In genomic region chr6:133977983-133978895, GRCh38 we compare ENCODE assay signal across 9 cellular contexts. TPM values are rescaled to one million over a fixed set of nuclear protein-coding genes. Genes with fewer than 3 reads are reported as not detected.
A peak's percentile ranks its signal among the peaks of the same experiment; 100 is the strongest.
DNase-seq lines count a peak whose midpoint lies in the region; ATAC-seq, FAIRE-seq and TF ChIP-seq lines count a peak whose summit lies in the region.
"Had no signal": no experiment of that assay in that cellular context is flagged by ENCODE, and none has a peak within 500 bp of the region (broad histone marks: within the 10 kb centered on the region; RNA-seq: fewer than 3 reads in every experiment).

No MANE protein-coding gene starts in this region.

- H3K4me1 ChIP-seq in adipocyte (ENCODE audit: control insufficient read depth, insufficient read depth, low read length) (peaks cover 14% of the 10 kb centered on the region), keratinocyte (ENCODE audit: control insufficient read depth, extremely low read depth, insufficient read depth, low read length) (peaks cover 21% of the 10 kb centered on the region)

- H3K9ac ChIP-seq in adipocyte (ENCODE audit: low read length) (no peak overlapping the region), keratinocyte (ENCODE audit: control insufficient read depth, extremely low read depth, insufficient read depth, low read length) (no peak overlapping the region)

- no peaks in the 10 kb centered on the region for H3K9me1 ChIP-seq in keratinocyte (ENCODE audit: control insufficient read depth, extremely low read depth, insufficient read depth, low read length)

- no peak overlapping the region for H2AFZ ChIP-seq in keratinocyte (ENCODE audit: control insufficient read depth, low read length)

- no peaks in the 10 kb centered on the region for H3K9me3 Mint-ChIP-seq in stimulated activated memory B cell treated with anti-CD40 and anti-IgM and Interleukin-4, amounts not matched to agents 10 μg/mL and 1 μg/mL and 100 μg/mL, for 72 hours

- no peak overlapping the region for H3K4me3 ChIP-seq in adipocyte (ENCODE audit: low read length)
- H3K4me3 ChIP-seq in keratinocyte (ENCODE audit: control insufficient read depth in 2 of 3, extremely low read depth in 1 of 3, insufficient read depth in 2 of 3, low read depth in 1 of 3, low read length in 3 of 3), result no peak overlapping the region

- no peak for TF ChIP-seq CTCF in keratinocyte (optimal IDR thresholded peaks at IDR 0.05 in 1 of 3, IDR thresholded peaks at IDR 0.05 in 1 of 3, conservative IDR thresholded peaks at IDR 0.05 in 1 of 3; ENCODE audit: extremely low read depth in 1 of 3, insufficient read depth in 2 of 3, low read length in 3 of 3)

- H3K36me3 ChIP-seq in adipocyte (ENCODE audit: control insufficient read depth, insufficient read depth, low read length, severe bottlenecking), result peaks cover 17% of the 10 kb centered on the region
- peaks cover 6 to 12% of the 10 kb centered on the region in 2 experiments for H3K36me3 ChIP-seq in keratinocyte (ENCODE audit: control insufficient read depth in 2 of 2, extremely low read depth in 1 of 2, insufficient read depth in 2 of 2, low read length in 2 of 2)

- TF ChIP-seq POLR2A in GM12891 (IDR thresholded peaks at IDR 0.05; ENCODE audit: low read depth, low read length), result no peak

- H3K4me3 Mint-ChIP-seq in stimulated activated memory B cell treated with anti-CD40 and anti-IgM and Interleukin-4, amounts not matched to agents 10 μg/mL and 1 μg/mL and 100 μg/mL, for 72 hours, result no peak overlapping the region

- peaks cover 35% of the 10 kb centered on the region for H3K79me2 ChIP-seq in keratinocyte (ENCODE audit: control insufficient read depth, insufficient read depth, low read length)

- FAIRE-seq in keratinocyte (lab: Jason Lieb, UNC), result peak; percentile 59
- FAIRE-seq in GM12891 (lab: Jason Lieb, UNC), result no peak

- peaks cover 23% of the 10 kb centered on the region for H3K4me1 Mint-ChIP-seq in stimulated activated memory B cell treated with anti-CD40 and anti-IgM and Interleukin-4, amounts not matched to agents 10 μg/mL and 1 μg/mL and 100 μg/mL, for 72 hours

- no peak overlapping the region for H3K27ac Mint-ChIP-seq in stimulated activated memory B cell treated with anti-CD40 and anti-IgM and Interleukin-4, amounts not matched to agents 10 μg/mL and 1 μg/mL and 100 μg/mL, for 72 hours

- H4K20me1 ChIP-seq in keratinocyte (ENCODE audit: control insufficient read depth, extremely low read depth, insufficient read depth, low read length), result peaks cover 3% of the 10 kb centered on the region

- H3K27me3 ChIP-seq in adipocyte (replicated peaks; ENCODE audit: control insufficient read depth, insufficient read depth, low read length) (no peaks in the 10 kb centered on the region), keratinocyte (ENCODE audit: control insufficient read depth, extremely low read depth, insufficient read depth, low read length) (no peaks in the 10 kb centered on the region)

- DNase-seq in DMS 273 (lab: John Stamatoyannopoulos, UW; ENCODE audit: unreplicated experiment) (peak; percentile 93), adipocyte (ENCODE audit: low read depth) (peak; percentile 50), keratinocyte (ENCODE audit: low read depth, low spot score) (no peak), HuH-7 (ENCODE audit: low spot score) (no peak), cortex of kidney (lab: John Stamatoyannopoulos, UW) (no peak), GM12891 (ENCODE audit: insufficient read length, low spot score) (no peak)
- DNase-seq: NCI-H2107 had no signal

- H3K9me3 ChIP-seq in adipocyte (ENCODE audit: control insufficient read depth, low read length) (no peaks in the 10 kb centered on the region), keratinocyte (ENCODE audit: control insufficient read depth, low read depth, low read length) (no peaks in the 10 kb centered on the region)

- H3K4me2 ChIP-seq in keratinocyte (ENCODE audit: control insufficient read depth, extremely low read depth, insufficient read depth, low read depth, low read length), result peak overlapping the region; percentile 5

- H3K36me3 Mint-ChIP-seq in stimulated activated memory B cell treated with anti-CD40 and anti-IgM and Interleukin-4, amounts not matched to agents 10 μg/mL and 1 μg/mL and 100 μg/mL, for 72 hours, result peaks cover 25% of the 10 kb centered on the region

- no peaks in the 10 kb centered on the region for H3K27me3 Mint-ChIP-seq in stimulated activated memory B cell treated with anti-CD40 and anti-IgM and Interleukin-4, amounts not matched to agents 10 μg/mL and 1 μg/mL and 100 μg/mL, for 72 hours

- H3K27ac ChIP-seq in keratinocyte (ENCODE audit: control insufficient read depth, insufficient read depth, low read length), result no peak overlapping the region

- dilution Hi-C loops in keratinocyte (cut with MboI; ENCODE audit: extremely low pct_ligation_motif_present, low sequenced_read_pairs), result no loop called here

- peak; percentile 62 for ATAC-seq in HG02678 (IDR thresholded peaks at IDR 0.05; ENCODE audit: unreplicated experiment)
- ATAC-seq in stimulated activated memory B cell treated with anti-CD40 and anti-IgM and Interleukin-4, amounts not matched to agents 10 μg/mL and 1 μg/mL and 100 μg/mL, for 72 hours, result no peak

TF ChIP-seq in GM12891, 5 proteins besides CTCF, POLR2A, EP300 and RAD21:
- no peak for TF ChIP-seq POU2F2 (IDR thresholded peaks at IDR 0.05; ENCODE audit: low read depth, low read length)
- no peak for TF ChIP-seq PAX5 (IDR thresholded peaks at IDR 0.05; ENCODE audit: insufficient read depth, low read length, severe bottlenecking)
- no peak for TF ChIP-seq TAF1 (IDR thresholded peaks at IDR 0.05; ENCODE audit: low read depth, low read length)
- no peak for TF ChIP-seq POLR2AphosphoS5 (IDR thresholded peaks at IDR 0.05; ENCODE audit: low read depth, low read length)
- no peak for TF ChIP-seq SPI1 (IDR thresholded peaks at IDR 0.05; ENCODE audit: low read depth, low read length)
TF ChIP-seq in GM12891: peak in this region for 0.

RNA-seq across cellular contexts. Expression of gene TBPL1, which starts 25.2 kb away (rescaled TPM):
- polyA plus RNA-seq in keratinocyte, result 25.4 to 39.1 TPM (median 26.4 TPM) in 3 replicates
- 23.7 TPM for polyA plus RNA-seq in keratinocyte (2011; ENCODE audit: low read depth)
- 24.3 and 44.2 TPM in 2 replicates for polyA plus RNA-seq in keratinocyte (2011; cell fraction: cytosol; rRNA removed)
- 15.4 and 25.6 TPM in 2 replicates for polyA plus RNA-seq in keratinocyte (2011; cell fraction: nucleus; rRNA removed)
- polyA plus RNA-seq in keratinocyte (2012; ENCODE audit: low replicate concordance), result 27.1 and 28.0 TPM in 2 replicates
- 3.8 to 18.5 TPM (median 14.2 TPM) in 3 replicates for polyA minus RNA-seq in keratinocyte
- polyA minus RNA-seq in keratinocyte (2011; cell fraction: cytosol; rRNA and poly(A)+ RNA removed), result 16.9 TPM
- polyA minus RNA-seq in keratinocyte (2011; cell fraction: nucleus; rRNA and poly(A)+ RNA removed), result 6.5 and 9.9 TPM in 2 replicates
- polyA plus RNA-seq in GM12891 (2012; ENCODE audit: low read depth, missing spikeins), result 39.8 TPM

Comparison
In these comparisons a context has a peak if more than half of its experiments do, and no peak if none do; other contexts are left out.
1. DNase-seq: peak in DMS 273 (single experiment) and adipocyte (single experiment); none in keratinocyte (single experiment), HuH-7 (single experiment), cortex of kidney (single experiment) and GM12891 (single experiment).